ENCODE assay signal across 13 cellular contexts in genomic region chr7:44105832-44106231, GRCh38. TPM values are rescaled to one million over a fixed set of nuclear protein-coding genes. Genes with fewer than 3 reads are reported as not detected.
A peak's percentile ranks its signal among the peaks of the same experiment; 100 is the strongest.
DNase-seq lines count a peak whose midpoint lies in the region; ATAC-seq and TF ChIP-seq lines count a peak whose summit lies in the region.
"Had no signal": no experiment of that assay in that cellular context is flagged by ENCODE, and none has a peak within 500 bp of the region (broad histone marks: within the 10 kb centered on the region; RNA-seq: fewer than 3 reads in every experiment).

No MANE protein-coding gene starts in this region.

- H3K9ac ChIP-seq in HUES64 (ENCODE audit: low read depth, low read length): no peak overlapping the region
- no peak overlapping the region for H3K9ac ChIP-seq in neural progenitor cell

- H3K9me3 Mint-ChIP-seq in chondrocyte (ENCODE audit: low read depth) (no peaks in the 10 kb centered on the region), neural progenitor cell (no peaks in the 10 kb centered on the region)

- 91% methylated on average over 2 of the region's 2 CpGs for WGBS in HUES64

- peak overlapping the region; percentile 84 for H3K4me3 Mint-ChIP-seq in chondrocyte (ENCODE audit: unreplicated experiment)
- peak overlapping the region; percentile 86 for H3K4me3 Mint-ChIP-seq in neural progenitor cell

- H3K36me3 Mint-ChIP-seq in chondrocyte (ENCODE audit: low read depth) (peaks cover 5% of the 10 kb centered on the region), neural progenitor cell (peaks cover 3% of the 10 kb centered on the region)

- CTCF ChIA-PET in AG04449 (lab: Yijun Ruan, JAX): interaction anchor here (0.9 to 1.8 kb wide), 4 partner anchors 11 to 90 kb away, joined by 3 to 9 read pairs (median 3); no protein-coding TSS in a partner anchor

- H3K79me2 ChIP-seq in neural progenitor cell (ENCODE audit: low read depth): no peaks in the 10 kb centered on the region

- H2AFZ ChIP-seq in neural progenitor cell (replicated peaks): no peak overlapping the region

- H3K4me2 ChIP-seq in neural progenitor cell: peak overlapping the region; percentile 80

- peaks cover 6% of the 10 kb centered on the region; the same call in 1 of the 2 replicates for H3K36me3 ChIP-seq in HUES64 (ENCODE audit: insufficient read depth, low read length)
- H3K36me3 ChIP-seq in neural progenitor cell: no peaks in the 10 kb centered on the region

- H3K4me3 ChIP-seq in AG04449 (ENCODE audit: low read depth, low read length): peak overlapping the region; percentile 75
- H3K4me3 ChIP-seq in HUES64 (ENCODE audit: low read length): peak overlapping the region; percentile 57; the same call in 1 of the 2 replicates
- H3K4me3 ChIP-seq in neural progenitor cell: no peak overlapping the region

- POLR2A ChIA-PET in AG04449 (lab: Yijun Ruan, JAX): interaction anchor here (0.7 to 2.6 kb wide), 4 partner anchors 9 to 33 kb away, joined by 3 to 12 read pairs (median 6); no protein-coding TSS in a partner anchor

- H3F3A ChIP-seq in neural progenitor cell (ENCODE audit: low read depth): peaks cover 5% of the 10 kb centered on the region

- H3K4me1 Mint-ChIP-seq in chondrocyte (ENCODE audit: low read depth) (peaks cover 52% of the 10 kb centered on the region), neural progenitor cell (peaks cover 20% of the 10 kb centered on the region)

- H4K20me1 ChIP-seq in neural progenitor cell (ENCODE audit: low read depth): peaks cover 4% of the 10 kb centered on the region

- no peak overlapping the region for H3K27ac ChIP-seq in HUES64 (ENCODE audit: low read depth, low read length)
- no peak overlapping the region for H3K27ac ChIP-seq in neural progenitor cell

- ATAC-seq in GM18907 (IDR thresholded peaks at IDR 0.05; ENCODE audit: unreplicated experiment): no peak
- no peak for ATAC-seq in HG03095 (IDR thresholded peaks at IDR 0.05; ENCODE audit: unreplicated experiment)
- no peak for ATAC-seq in GM21528 (IDR thresholded peaks at IDR 0.05; ENCODE audit: low FRiP score, unreplicated experiment)

- H3K9me3 ChIP-seq in HUES64 (ENCODE audit: insufficient read depth, low read depth, low read length) (no peaks in the 10 kb centered on the region), neural progenitor cell (ENCODE audit: low read depth) (no peaks in the 10 kb centered on the region)

- DNase-seq in AG04449 (ENCODE audit: low read depth, low spot score) (no peak), chondrocyte (ENCODE audit: low spot score) (peak; percentile 22), neural progenitor cell (ENCODE audit: low spot score) (no peak)
- no peak for DNase-seq in stimulated activated CD4-positive, alpha-beta T cell treated with anti-CD3 and anti-CD28 coated beads, Interleukin-4, amount 100 ng/mL, for 1 hour
- DNase-seq: activated CD4-positive, alpha-beta T cell treated with anti-CD3 and anti-CD28 coated beads, Interleukin-2, amount 50 U/mL, for 48 hours; DMS79; NCI-H524 had no signal

- no peaks in the 10 kb centered on the region for H3K27me3 Mint-ChIP-seq in chondrocyte (ENCODE audit: low read depth)
- H3K27me3 Mint-ChIP-seq in neural progenitor cell (ENCODE audit: insufficient read depth, low read depth): peaks cover 8% of the 10 kb centered on the region

- no peak for TF ChIP-seq CTCF in AG04449 (IDR thresholded peaks at IDR 0.05; ENCODE audit: insufficient read depth, low read length, missing control alignments)
- TF ChIP-seq CTCF in chondrocyte (IDR thresholded peaks at IDR 0.05): no peak
- TF ChIP-seq CTCF in neural progenitor cell (IDR thresholded peaks at IDR 0.05): no peak

- H3K27me3 ChIP-seq in HUES64 (ENCODE audit: insufficient read depth, low read length) (peaks cover 20% of the 10 kb centered on the region), neural progenitor cell (peaks cover 44% of the 10 kb centered on the region)

- H3K4me1 ChIP-seq in HUES64 (ENCODE audit: insufficient read depth, low read length) (peaks cover 10% of the 10 kb centered on the region; the same call in 1 of the 2 replicates), neural progenitor cell (no peaks in the 10 kb centered on the region)

- H3K27ac Mint-ChIP-seq in chondrocyte (ENCODE audit: unreplicated experiment) (peak overlapping the region; percentile 94), neural progenitor cell (peak overlapping the region; percentile 28)

RNA-seq across cellular contexts. Expression of gene AEBP1, which starts 1.7 kb away (rescaled TPM):
- 24.0 TPM for polyA plus RNA-seq in HUES64 (2013, experiment 1 of 2)
- 30.7 TPM for polyA plus RNA-seq in HUES64 (2013, experiment 2 of 2)
- total RNA-seq in chondrocyte: 242 to 422 TPM (median 412 TPM) in 3 replicates
- total RNA-seq in neural progenitor cell (ENCODE audit: low replicate concordance): 4.5 and 16.7 TPM in 2 replicates

RNA-seq across cellular contexts. Expression of gene POLD2, which starts 17.5 kb away (rescaled TPM):
- polyA plus RNA-seq in HUES64 (2013, experiment 1 of 2): 94.6 TPM
- polyA plus RNA-seq in HUES64 (2013, experiment 2 of 2): 102 TPM
- total RNA-seq in chondrocyte: 49.2 to 64.5 TPM (median 57.3 TPM) in 3 replicates
- 126 and 232 TPM in 2 replicates for total RNA-seq in neural progenitor cell (ENCODE audit: low replicate concordance)

RNA-seq across cellular contexts. Expression of gene POLM, which starts 23.5 kb away (rescaled TPM):
- 6.7 TPM for polyA plus RNA-seq in HUES64 (2013, experiment 1 of 2)
- 7.6 TPM for polyA plus RNA-seq in HUES64 (2013, experiment 2 of 2)
- total RNA-seq in chondrocyte: 14.3 to 19.0 TPM (median 15.5 TPM) in 3 replicates
- total RNA-seq in neural progenitor cell (ENCODE audit: low replicate concordance): 5.9 and 16.4 TPM in 2 replicates

RNA-seq across cellular contexts. Expression of gene MYL7, which starts 35.3 kb away (rescaled TPM):
- 6.3 TPM for polyA plus RNA-seq in HUES64 (2013, experiment 1 of 2)
- 6.4 TPM for polyA plus RNA-seq in HUES64 (2013, experiment 2 of 2)
- total RNA-seq in chondrocyte: not detected in 3 replicates
- total RNA-seq in neural progenitor cell (ENCODE audit: low replicate concordance): not detected in 2 replicates
- total RNA-seq: epithelial cell of proximal tubule, pulmonary artery endothelial cell had no signal

RNA-seq across cellular contexts. Expression of gene PGAM2, which starts 40.5 kb away (rescaled TPM):
- 3.3 TPM for polyA plus RNA-seq in HUES64 (2013, experiment 1 of 2)
- polyA plus RNA-seq in HUES64 (2013, experiment 2 of 2): 2.3 TPM
- total RNA-seq in chondrocyte (0.25 to 0.41 TPM in 2 of 3 replicates, not detected in the other), neural progenitor cell (ENCODE audit: low replicate concordance) (11.2 and 11.3 TPM in 2 replicates)
- total RNA-seq: epithelial cell of proximal tubule, pulmonary artery endothelial cell had no signal

Comparison
In these comparisons a context has a peak if more than half of its experiments do, and no peak if none do; other contexts are left out.
1. RNA of gene AEBP1, which starts 1.7 kb away (total RNA-seq): 242 to 422 TPM in chondrocyte; 4.5 to 16.7 TPM in neural progenitor cell; every median in the first group is over 10 times any median in the second.